Comparison of ENCODE assay signal across 21 cellular contexts in genomic region chr13:101025519-101025918, GRCh38.
"Had no signal": no experiment of that assay in that cellular context is flagged by ENCODE, and none has a peak within 500 bp of the region (broad histone marks: within the 10 kb centered on the region; RNA-seq: fewer than 3 reads in every experiment).

No MANE protein-coding gene starts in this region.

- H3K27ac ChIP-seq: brain microvascular endothelial cell, cardiac muscle cell had no signal

- H3K36me3 ChIP-seq: brain microvascular endothelial cell, cardiac muscle cell had no signal

- ATAC-seq: activated T-cell treated with anti-CD3 and anti-CD28 coated beads, Interleukin-2, amount 50 U/mL, for 4 hours had no signal

- H3K4me3 ChIP-seq: cardiac muscle cell had no signal

- DNase-seq: activated B cell treated with CpG ODN at 0.5 μM for 24 hours; activated CD4-positive, alpha-beta T cell treated with anti-CD3 and anti-CD28 coated beads for 1 hour; activated CD4-positive, alpha-beta T cell treated with anti-CD3 and anti-CD28 coated beads, Interleukin-2, amount 10 ng/mL, durations not matched to agents 24 days and 14 days; activated CD4-positive, alpha-beta T cell treated with anti-CD3 and anti-CD28 coated beads, Interleukin-2, amount 50 U/mL, for 48 hours; activated CD8-positive, alpha-beta memory T cell treated with anti-CD3 and anti-CD28 coated beads for 24 hours; activated gamma-delta T cell; activated naive CD4-positive, alpha-beta T cell treated with anti-CD3 and anti-CD28 coated beads for 36 hours; activated T-cell treated with anti-CD3 and anti-CD28 coated beads, Interleukin-2, amount 50 U/mL, for 4 hours; amygdala; brain microvascular endothelial cell; KG1; NCI-H1092; NCI-H1694 treated with DMSO at 0.1 percent for 48 hours; NCI-H2029 treated with DMSO at 0.1 percent for 48 hours; NCI-H2171; NCI-H226; NCI-H526; NK-92 treated with Interleukin-12 subunit alpha and Interleukin-12 subunit beta, amount 100 ng/mL, for 24 hours; OCI-M1; SHP77 treated with DMSO at 0.1 percent for 48 hours had no signal

- H3K27me3 ChIP-seq: brain microvascular endothelial cell, cardiac muscle cell had no signal
